Comparison of ENCODE assay signal across 17 cellular contexts in genomic region chr16:53626816-53627215, GRCh38.
DNase-seq lines count a peak whose midpoint lies in the region; ATAC-seq and TF ChIP-seq lines count a peak whose summit lies in the region.
"Had no signal": no experiment of that assay in that cellular context is flagged by ENCODE, and none has a peak within 500 bp of the region (broad histone marks: within the 10 kb centered on the region; RNA-seq: fewer than 3 reads in every experiment).

No MANE protein-coding gene starts in this region.

- no peak overlapping the region for H3K4me3 ChIP-seq in choroid plexus epithelial cell (ENCODE audit: low read depth, low read length)
- H3K4me3 ChIP-seq in stomach = no peak overlapping the region
- H3K4me3 ChIP-seq: Peyer's patch, SJCRH30 had no signal

- no peaks in the 10 kb centered on the region for H3K36me3 ChIP-seq in stomach
- H3K36me3 ChIP-seq: Peyer's patch had no signal

- intact Hi-C loops in stomach (cut with DNase I; ENCODE audit: low total_unique reads) = no loop called here

- TF ChIP-seq CTCF in choroid plexus epithelial cell (conservative IDR thresholded peaks at IDR 0.05; ENCODE audit: low read depth, low read length) (no peak), stomach (IDR thresholded peaks at IDR 0.05) (no peak)

- WGBS in stomach, 5 donors = 65 to 74% (median 69%) methylated on average over 2 of the region's 2 CpGs

- ATAC-seq in GM18861 (IDR thresholded peaks at IDR 0.05; ENCODE audit: unreplicated experiment) = no peak

- H3K4me1 ChIP-seq in stomach = peaks cover 0 to 13% (median 4%) of the 10 kb centered on the region in 4 donors
- H3K4me1 ChIP-seq: Peyer's patch, SJCRH30 had no signal

- DNase-seq in NCI-H1694 treated with DMSO at 0.1 percent for 48 hours (lab: John Stamatoyannopoulos, UW) (peak; percentile 16), NCI-H1694 (lab: John Stamatoyannopoulos, UW) (no peak), NCI-H446 (lab: John Stamatoyannopoulos, UW) (peak; percentile 15 to 29), choroid plexus epithelial cell (ENCODE audit: low read depth) (peak; percentile 23), pulmonary artery endothelial cell (ENCODE audit: low read depth, low spot score) (peak; percentile 19), stomach (no peak)
- DNase-seq in stimulated activated naive CD4-positive, alpha-beta T cell treated with Interleukin-2 at 50 U/mL for 16 hours (lab: John Stamatoyannopoulos, UW) = no peak
- DNase-seq: GF-D8, IMR-90, NCI-H1436 treated with DMSO at 0.1 percent for 48 hours, NCI-H2029 treated with DMSO at 0.1 percent for 48 hours, NCI-H510A treated with DMSO at 0.1 percent for 48 hours, NCI-H774, Peyer's patch, SJCRH30 had no signal

- H3K27me3 ChIP-seq in stomach = no peaks in the 10 kb centered on the region
- H3K27me3 ChIP-seq: Peyer's patch, SJCRH30 had no signal

- TF ChIP-seq EP300 in stomach (IDR thresholded peaks at IDR 0.05) = no peak

- TF ChIP-seq POLR2A in stomach (IDR thresholded peaks at IDR 0.05) = no peak

- no peak overlapping the region for H3K27ac ChIP-seq in stomach
- H3K27ac ChIP-seq: C4-2B, Peyer's patch, SJCRH30 had no signal

- no peaks in the 10 kb centered on the region for H3K9me3 ChIP-seq in stomach
- H3K9me3 ChIP-seq: Peyer's patch, SJCRH30 had no signal

Comparison
In these comparisons a context has a peak if more than half of its experiments do, and no peak if none do; other contexts are left out.
1. DNase-seq: peak in NCI-H1694 treated with DMSO at 0.1 percent for 48 hours (single experiment), NCI-H446 (2 of 2), choroid plexus epithelial cell (single experiment) and pulmonary artery endothelial cell (single experiment); none in NCI-H1694 (single experiment), stimulated activated naive CD4-positive, alpha-beta T cell treated with Interleukin-2 at 50 U/mL for 16 hours (single experiment) and stomach (single experiment).